Comparison of ENCODE assay signal across 18 cellular contexts in the genomic region with DNA sequence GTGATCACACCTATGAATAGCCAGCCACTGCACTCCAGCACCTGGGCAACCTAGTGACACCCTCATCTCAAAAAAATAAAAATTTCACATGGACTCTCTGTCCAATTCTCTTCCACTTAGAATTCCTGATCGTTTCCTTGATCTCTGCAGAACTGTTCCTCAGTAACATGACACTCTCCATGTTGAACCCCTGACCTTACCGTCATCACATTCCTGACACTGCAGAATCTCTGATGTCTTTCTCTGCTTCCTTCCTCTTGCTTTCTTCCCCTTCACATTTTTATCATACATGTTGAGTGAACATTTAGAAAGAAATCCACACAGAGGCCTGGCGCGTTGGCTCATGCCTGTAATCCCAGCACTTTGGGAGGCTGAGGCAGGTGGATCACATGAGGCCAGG. TPM values are rescaled to one million over a fixed set of nuclear protein-coding genes. Genes with fewer than 3 reads are reported as not detected.
"Had no signal": no experiment of that assay in that cellular context is flagged by ENCODE, and none has a peak within 500 bp of the region (broad histone marks: within the 10 kb centered on the region; RNA-seq: fewer than 3 reads in every experiment).

No MANE protein-coding gene starts in this region.

- H3K27ac Mint-ChIP-seq: activated naive CD4-positive, alpha-beta T cell treated with anti-CD3 and anti-CD28 coated beads, Interleukin-2, amount 10 ng/mL, durations not matched to agents 7 days and 5 days; activated T-helper 2 cell treated with anti-CD3 and anti-CD28 coated beads, Interferon-gamma antibody, Interleukin-2, Interleukin-4, amounts not matched to agents 10 μg/mL and 5 μg/mL and 100 μg/mL, durations not matched to agents 14 hours and 24 hours and 36 hours; naive thymus-derived CD4-positive, alpha-beta T cell; progenitor cell of endocrine pancreas; T-helper 17 cell had no signal

- H3K27ac ChIP-seq: gastrocnemius medialis, heart right ventricle, right atrium auricular region, SJCRH30, tibial artery had no signal

- DNase-seq: activated naive CD4-positive, alpha-beta T cell treated with anti-CD3 and anti-CD28 coated beads, Interleukin-2, amount 10 ng/mL, durations not matched to agents 7 days and 5 days; central memory CD4-positive, alpha-beta T cell; effector CD8-positive, alpha-beta T cell; gastrocnemius medialis; heart right ventricle; left colon; naive thymus-derived CD4-positive, alpha-beta T cell; SJCRH30; small intestine; stimulated activated CD4-positive, alpha-beta T cell treated with anti-CD3 and anti-CD28 coated beads, Interleukin-4, amount 100 ng/mL, for 24 hours; stimulated activated naive CD4-positive, alpha-beta T cell; T-helper 17 cell; tibial artery had no signal

- H3K9me3 ChIP-seq: SJCRH30 had no signal

- H3K4me1 ChIP-seq: gastrocnemius medialis, right atrium auricular region, SJCRH30, tibial artery had no signal

- H3K36me3 ChIP-seq: gastrocnemius medialis, right atrium auricular region, SJCRH30 had no signal

- H3K27me3 ChIP-seq: heart right ventricle, right atrium auricular region, SJCRH30 had no signal

- H3K36me3 Mint-ChIP-seq: activated naive CD4-positive, alpha-beta T cell treated with anti-CD3 and anti-CD28 coated beads, Interleukin-2, amount 10 ng/mL, durations not matched to agents 7 days and 5 days had no signal

- H3K4me1 Mint-ChIP-seq: activated naive CD4-positive, alpha-beta T cell treated with anti-CD3 and anti-CD28 coated beads, Interleukin-2, amount 10 ng/mL, durations not matched to agents 7 days and 5 days; T-helper 17 cell had no signal

- ATAC-seq: activated CD4-positive, CD25-positive, alpha-beta regulatory T cell treated with anti-CD3 and anti-CD28 coated beads, Interleukin-2, amount 50 U/mL, for 24 hours; gastrocnemius medialis; heart right ventricle; left colon; naive thymus-derived CD4-positive, alpha-beta T cell; T-helper 17 cell had no signal

- H3K4me3 ChIP-seq: gastrocnemius medialis, heart right ventricle, right atrium auricular region, SJCRH30, tibial artery had no signal

- H3K4me3 Mint-ChIP-seq: activated naive CD4-positive, alpha-beta T cell treated with anti-CD3 and anti-CD28 coated beads, Interleukin-2, amount 10 ng/mL, durations not matched to agents 7 days and 5 days; naive thymus-derived CD4-positive, alpha-beta T cell; T-helper 17 cell had no signal

- H3K27me3 Mint-ChIP-seq: progenitor cell of endocrine pancreas had no signal

RNA-seq across cellular contexts. Expression of gene ZNF114, which starts 15.0 kb away (rescaled TPM):
- total RNA-seq: mononuclear cell, T-helper 17 cell had no signal
- polyA plus RNA-seq: naive thymus-derived CD4-positive, alpha-beta T cell had no signal
